8 cellular contexts compared by ENCODE assay signal in the genomic region with DNA sequence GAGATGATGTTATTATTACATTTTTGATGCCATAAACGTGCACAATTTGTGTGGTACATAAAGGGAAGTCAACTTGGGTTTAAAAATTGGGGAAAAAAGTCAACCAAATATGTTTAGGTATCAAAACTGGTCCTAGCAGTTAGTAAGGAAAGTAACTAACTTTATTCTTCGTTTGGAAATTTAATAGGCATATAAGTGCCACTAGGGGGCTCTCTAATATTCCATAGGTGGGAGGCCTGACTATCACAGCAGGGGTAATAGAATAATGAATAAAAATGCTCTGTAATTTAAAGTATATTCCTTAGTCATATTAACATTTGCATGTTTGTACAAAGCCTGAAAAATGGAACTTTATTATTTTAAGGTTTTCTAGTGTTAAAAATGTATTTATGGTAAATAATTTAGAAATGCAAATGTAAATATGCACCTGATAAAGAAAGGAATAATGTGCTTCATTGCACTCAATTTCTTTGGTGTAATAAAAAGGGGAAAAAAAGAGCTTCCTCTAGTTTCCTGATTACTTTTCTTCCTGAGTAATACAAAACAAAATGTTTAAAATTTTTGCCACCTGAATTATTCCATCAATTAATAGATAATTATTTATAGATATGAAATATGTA.
DNase-seq lines count a peak whose midpoint lies in the region; ATAC-seq and TF ChIP-seq lines count a peak whose summit lies in the region.

No MANE protein-coding gene starts in this region.

- peak; percentile 66 for TF ChIP-seq CTCF in CD4-positive, alpha-beta T cell (IDR thresholded peaks at IDR 0.05)

- POLR2A ChIA-PET in CD4-positive, alpha-beta T cell (lab: Charles Lee), result no interaction called here
- POLR2A ChIA-PET in activated CD4-positive, alpha-beta T cell treated with anti-CD3 and anti-CD28 coated beads, Interleukin-2, amount 10 ng/mL, durations not matched to agents 7 days and 5 days (lab: Charles Lee), result no interaction called here

- ATAC-seq in CD4-positive, alpha-beta T cell (ENCODE audit: poor library complexity), result no peak
- peak; percentile 48 for ATAC-seq in GM18499 (IDR thresholded peaks at IDR 0.05; ENCODE audit: insufficient read depth, unreplicated experiment)

- H3K9me3 ChIP-seq in CD4-positive, alpha-beta T cell (ENCODE audit: control insufficient read depth, low read length), result no peaks in the 10 kb centered on the region

- H3K4me3 Mint-ChIP-seq in CD4-positive, alpha-beta T cell, result no peak overlapping the region
- H3K4me3 Mint-ChIP-seq in activated CD4-positive, alpha-beta T cell treated with anti-CD3 and anti-CD28 coated beads, Interleukin-2, amount 10 ng/mL, durations not matched to agents 7 days and 5 days, result no peak overlapping the region

- in situ Hi-C loops in SK-MEL-5 (cut with HindIII; ENCODE audit: low pct_unique_long_range_greater_than_20kb, low sequenced_read_pairs), result no loop called here

- CTCF ChIA-PET in CD4-positive, alpha-beta T cell (lab: Charles Lee), result no interaction called here
- CTCF ChIA-PET in activated CD4-positive, alpha-beta T cell treated with anti-CD3 and anti-CD28 coated beads, Interleukin-2, amount 10 ng/mL, durations not matched to agents 7 days and 5 days (lab: Charles Lee), result no interaction called here

- no peaks in the 10 kb centered on the region for H3K27me3 ChIP-seq in CD4-positive, alpha-beta T cell (ENCODE audit: control insufficient read depth, insufficient read depth, low read length)

- H3K36me3 Mint-ChIP-seq in CD4-positive, alpha-beta T cell (ENCODE audit: low read depth), result no peaks in the 10 kb centered on the region
- no peaks in the 10 kb centered on the region for H3K36me3 Mint-ChIP-seq in activated CD4-positive, alpha-beta T cell treated with anti-CD3 and anti-CD28 coated beads, Interleukin-2, amount 10 ng/mL, durations not matched to agents 7 days and 5 days (ENCODE audit: low read depth)

- no peaks in the 10 kb centered on the region for H3K4me1 Mint-ChIP-seq in CD4-positive, alpha-beta T cell (ENCODE audit: low read depth)
- no peaks in the 10 kb centered on the region for H3K4me1 Mint-ChIP-seq in activated CD4-positive, alpha-beta T cell treated with anti-CD3 and anti-CD28 coated beads, Interleukin-2, amount 10 ng/mL, durations not matched to agents 7 days and 5 days

- no peak overlapping the region for H3K27ac ChIP-seq in CD4-positive, alpha-beta T cell (ENCODE audit: low read depth, low read length)

- H3K9me3 Mint-ChIP-seq in CD4-positive, alpha-beta T cell, result no peaks in the 10 kb centered on the region
- H3K9me3 Mint-ChIP-seq in activated CD4-positive, alpha-beta T cell treated with anti-CD3 and anti-CD28 coated beads, Interleukin-2, amount 10 ng/mL, durations not matched to agents 7 days and 5 days, result no peaks in the 10 kb centered on the region

- intact Hi-C loops in CD4-positive, alpha-beta T cell (cut with DNase I, micrococcal nuclease), result no loop called here

- no peak overlapping the region for H3K27ac Mint-ChIP-seq in CD4-positive, alpha-beta T cell
- H3K27ac Mint-ChIP-seq in activated CD4-positive, alpha-beta T cell treated with anti-CD3 and anti-CD28 coated beads, Interleukin-2, amount 10 ng/mL, durations not matched to agents 7 days and 5 days, result no peak overlapping the region

- peaks cover 17% of the 10 kb centered on the region for H3K27me3 Mint-ChIP-seq in CD4-positive, alpha-beta T cell
- H3K27me3 Mint-ChIP-seq in activated CD4-positive, alpha-beta T cell treated with anti-CD3 and anti-CD28 coated beads, Interleukin-2, amount 10 ng/mL, durations not matched to agents 7 days and 5 days, result peaks cover 5% of the 10 kb centered on the region

- no peak for DNase-seq in CD4-positive, alpha-beta T cell
- DNase-seq in HuH-7.5 (ENCODE audit: low spot score) (peak; percentile 20), SK-MEL-5 (ENCODE audit: low read depth, low spot score) (peak; percentile 52), fibroblast of the conjunctiva (ENCODE audit: low read depth) (peak; percentile 2), KG1 (lab: John Stamatoyannopoulos, UW) (no peak)
- peak; percentile 24 for DNase-seq in stimulated activated CD8-positive, alpha-beta memory T cell treated with anti-CD3 and anti-CD28 coated beads, Interleukin-4, amount 100 ng/mL, for 48 hours
- DNase-seq in activated CD4-positive, alpha-beta T cell treated with anti-CD3 and anti-CD28 coated beads, Interleukin-2, amount 10 ng/mL, durations not matched to agents 7 days and 5 days, result no peak

Comparison
In these comparisons a context has a peak if more than half of its experiments do, and no peak if none do; other contexts are left out.
1. DNase-seq: peak in HuH-7.5 (single experiment), SK-MEL-5 (single experiment), fibroblast of the conjunctiva (single experiment) and stimulated activated CD8-positive, alpha-beta memory T cell treated with anti-CD3 and anti-CD28 coated beads, Interleukin-4, amount 100 ng/mL, for 48 hours (single experiment); none in CD4-positive, alpha-beta T cell (0 of 10), activated CD4-positive, alpha-beta T cell treated with anti-CD3 and anti-CD28 coated beads, Interleukin-2, amount 10 ng/mL, durations not matched to agents 7 days and 5 days (single experiment) and KG1 (single experiment).